Comparison of ENCODE assay signal across 17 cellular contexts in genomic region chr2:233492078-233492477, GRCh38.
DNase-seq lines count a peak whose midpoint lies in the region; ATAC-seq, FAIRE-seq and TF ChIP-seq lines count a peak whose summit lies in the region.
"Had no signal": no experiment of that assay in that cellular context is flagged by ENCODE, and none has a peak within 500 bp of the region (broad histone marks: within the 10 kb centered on the region; RNA-seq: fewer than 3 reads in every experiment).

No MANE protein-coding gene starts in this region.

- no peaks in the 10 kb centered on the region for H3K27me3 ChIP-seq in esophagus (ENCODE audit: control insufficient read depth in 1 of 2, insufficient read depth in 2 of 2, low read length in 2 of 2)

- no peak overlapping the region for H3K27ac Mint-ChIP-seq in activated T-helper 17 cell treated with anti-CD3 and anti-CD28 coated beads, Interleukin-2, amount 50 U/mL, for 72 hours
- H3K27ac Mint-ChIP-seq: B cell; CD4-positive, alpha-beta T cell had no signal

- POLR2A ChIA-PET in A549 (lab: Yijun Ruan, JAX): no interaction called here

- H3K36me3 ChIP-seq in esophagus (ENCODE audit: control insufficient read depth in 2 of 2, insufficient read depth in 2 of 2, low read length in 1 of 2): peaks cover 2 to 4% of the 10 kb centered on the region in 2 donors

- no peak overlapping the region for H3K4me3 Mint-ChIP-seq in activated T-helper 17 cell treated with anti-CD3 and anti-CD28 coated beads, Interleukin-2, amount 50 U/mL, for 72 hours
- H3K4me3 Mint-ChIP-seq: B cell; CD4-positive, alpha-beta T cell had no signal

- TF ChIP-seq POLR2A in A549 (IDR thresholded peaks at IDR 0.05; ENCODE audit: low read length): no peak

- H3K9me3 Mint-ChIP-seq in activated T-helper 17 cell treated with anti-CD3 and anti-CD28 coated beads, Interleukin-2, amount 50 U/mL, for 72 hours: no peaks in the 10 kb centered on the region
- H3K9me3 Mint-ChIP-seq: CD4-positive, alpha-beta T cell had no signal

- no peak for DNase-seq in A549 (ENCODE audit: low read depth in 1 of 2, low spot score in 1 of 2)
- DNase-seq in kidney glomerular epithelial cell (lab: John Stamatoyannopoulos, UW): peak; percentile 49
- DNase-seq in posterior vena cava (ENCODE audit: low spot score): no peak
- DNase-seq in germinal center (ENCODE audit: low spot score): no peak
- DNase-seq in NOMO-1 treated with DMSO at 0.1 percent for 48 hours (lab: John Stamatoyannopoulos, UW; ENCODE audit: unreplicated experiment): no peak
- no peak for DNase-seq in GM13976 (ENCODE audit: low spot score)
- DNase-seq: C1 segment of cervical spinal cord; Calu3; CD4-positive, alpha-beta T cell; DMS 273 treated with DMSO at 0.1 percent for 48 hours; GOT3 had no signal

- FAIRE-seq in A549 (lab: Jason Lieb, UNC): no peak
- FAIRE-seq: GM12878 had no signal

- no peak for ATAC-seq in A549
- peak; percentile 47 for ATAC-seq in activated T-helper 17 cell treated with anti-CD3 and anti-CD28 coated beads, Interleukin-2, amount 50 U/mL, for 72 hours (replicated peaks)
- ATAC-seq: GM12878 had no signal

- H3K9me3 ChIP-seq in A549 (no peaks in the 10 kb centered on the region), esophagus (ENCODE audit: control insufficient read depth in 2 of 2, insufficient read depth in 1 of 2, low read depth in 1 of 2, low read length in 1 of 2) (no peaks in the 10 kb centered on the region)
- H3K9me3 ChIP-seq: HAP-1 had no signal

- CTCF ChIA-PET in A549 (lab: Yijun Ruan, JAX): interaction anchor here (0.9 kb wide), 1 partner anchor 340 kb away, joined by 3 read pairs; no protein-coding TSS in a partner anchor

- H3K4me1 ChIP-seq in A549 (peaks cover 54% of the 10 kb centered on the region), esophagus (ENCODE audit: control insufficient read depth in 2 of 2, insufficient read depth in 2 of 2, low read length in 1 of 2) (no peaks in the 10 kb centered on the region)

- intact Hi-C loops in posterior vena cava (cut with DNase I): no loop called here

- H3K27ac ChIP-seq in A549: peak overlapping the region; percentile 98 to 99; a peak in 5 of 6 replicates
- H3K27ac ChIP-seq in esophagus (ENCODE audit: low read depth in 2 of 2, low read length in 1 of 2): peak overlapping the region; percentile 42 to 47
- H3K27ac ChIP-seq: HL-60 had no signal

- H3K4me3 ChIP-seq in A549 (no peak overlapping the region), esophagus (ENCODE audit: low read depth in 1 of 2, low read length in 2 of 2) (no peak overlapping the region)
- H3K4me3 ChIP-seq: GM12878, HAP-1 had no signal

- H3K4me1 Mint-ChIP-seq in activated T-helper 17 cell treated with anti-CD3 and anti-CD28 coated beads, Interleukin-2, amount 50 U/mL, for 72 hours: no peaks in the 10 kb centered on the region

- no peak for TF ChIP-seq EP300 in A549 (IDR thresholded peaks at IDR 0.05)

- TF ChIP-seq CTCF in A549 (IDR thresholded peaks at IDR 0.05): no peak
- no peak for TF ChIP-seq CTCF in GM13976 (IDR thresholded peaks at IDR 0.05; ENCODE audit: borderline replicate concordance, control extremely low read depth, extremely low read depth, insufficient read depth, missing control alignments)

- 84% methylated on average over 4 of the region's 4 CpGs for WGBS in A549 (ENCODE audit: missing lambda C conversion rate)
- 63 to 72% methylated on average over 4 of the region's 4 CpGs for WGBS in esophagus, 2 donors

- in situ Hi-C loops in GM13976 (cut with MboI; ENCODE audit: low sequenced_read_pairs, unreplicated experiment): no loop called here

- H3K27me3 Mint-ChIP-seq in activated T-helper 17 cell treated with anti-CD3 and anti-CD28 coated beads, Interleukin-2, amount 50 U/mL, for 72 hours: no peaks in the 10 kb centered on the region
- H3K27me3 Mint-ChIP-seq: B cell; CD4-positive, alpha-beta T cell had no signal

- no peak overlapping the region for H3K4me2 ChIP-seq in A549

- no peak for TF ChIP-seq RAD21 in A549 (conservative IDR thresholded peaks at IDR 0.05 in 1 of 2, IDR thresholded peaks at IDR 0.05 in 1 of 2)

- peaks cover 53% of the 10 kb centered on the region for H3K36me3 Mint-ChIP-seq in activated T-helper 17 cell treated with anti-CD3 and anti-CD28 coated beads, Interleukin-2, amount 50 U/mL, for 72 hours (ENCODE audit: low read depth)

TF ChIP-seq in A549, 52 proteins besides CTCF, POLR2A, EP300 and RAD21:
- TF ChIP-seq MAFK (IDR thresholded peaks at IDR 0.05; ENCODE audit: partially characterized antibody) (no peak), BHLHE40 (IDR thresholded peaks at IDR 0.05; ENCODE audit: low read depth, low read length) (no peak), CBX8 (IDR thresholded peaks at IDR 0.05) (no peak), NFE2L2 (conservative IDR thresholded peaks at IDR 0.05; ENCODE audit: low read length) (no peak), HDAC2 (IDR thresholded peaks at IDR 0.05) (no peak), HOXB5 (CRISPR knock-in tag; IDR thresholded peaks at IDR 0.05) (no peak)
- TF ChIP-seq, protein P1, sequence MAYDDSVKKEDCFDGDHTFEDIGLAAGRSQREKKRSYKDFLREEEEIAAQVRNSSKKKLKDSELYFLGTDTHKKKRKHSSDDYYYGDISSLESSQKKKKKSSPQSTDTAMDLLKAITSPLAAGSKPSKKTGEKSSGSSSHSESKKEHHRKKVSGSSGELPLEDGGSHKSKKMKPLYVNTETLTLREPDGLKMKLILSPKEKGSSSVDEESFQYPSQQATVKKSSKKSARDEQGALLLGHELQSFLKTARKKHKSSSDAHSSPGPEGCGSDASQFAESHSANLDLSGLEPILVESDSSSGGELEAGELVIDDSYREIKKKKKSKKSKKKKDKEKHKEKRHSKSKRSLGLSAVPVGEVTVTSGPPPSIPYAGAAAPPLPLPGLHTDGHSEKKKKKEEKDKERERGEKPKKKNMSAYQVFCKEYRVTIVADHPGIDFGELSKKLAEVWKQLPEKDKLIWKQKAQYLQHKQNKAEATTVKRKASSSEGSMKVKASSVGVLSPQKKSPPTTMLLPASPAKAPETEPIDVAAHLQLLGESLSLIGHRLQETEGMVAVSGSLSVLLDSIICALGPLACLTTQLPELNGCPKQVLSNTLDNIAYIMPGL (CRISPR knock-in tag; IDR thresholded peaks at IDR 0.05; ENCODE audit: borderline replicate concordance): no peak
